In the genomic region with DNA sequence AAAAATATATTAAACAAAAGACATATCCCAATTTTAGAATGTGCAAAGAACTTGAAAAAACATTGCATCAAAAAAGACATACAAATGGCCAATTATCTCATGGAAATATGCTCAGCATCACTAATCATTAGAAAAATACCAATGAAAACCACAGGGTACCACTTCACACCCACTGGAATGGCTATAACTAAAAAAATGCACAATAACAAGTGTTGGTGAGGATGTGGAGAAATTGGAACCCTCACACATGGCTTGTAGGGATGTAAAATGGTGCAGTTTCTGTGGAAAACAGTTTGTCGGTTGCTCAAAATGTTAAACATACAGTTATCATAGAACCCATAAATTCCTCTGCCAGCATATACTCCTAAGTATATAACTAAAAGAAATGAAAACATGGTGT, we compare ENCODE assay signal across 11 cellular contexts. TPM values are rescaled to one million over a fixed set of nuclear protein-coding genes. Genes with fewer than 3 reads are reported as not detected.
DNase-seq lines count a peak whose midpoint lies in the region; ATAC-seq, FAIRE-seq and TF ChIP-seq lines count a peak whose summit lies in the region.
"Had no signal": no experiment of that assay in that cellular context is flagged by ENCODE, and none has a peak within 500 bp of the region (broad histone marks: within the 10 kb centered on the region; RNA-seq: fewer than 3 reads in every experiment).

No MANE protein-coding gene starts in this region.

- no peak overlapping the region for H2BK120ac ChIP-seq in trophoblast cell (ENCODE audit: insufficient read depth, low read length, poor library complexity)

- H4K8ac ChIP-seq in trophoblast cell (ENCODE audit: low read depth, low read length) = peak overlapping the region; percentile 97

- H3K4ac ChIP-seq in trophoblast cell (ENCODE audit: low read depth, low read length) = no peak overlapping the region

- peak overlapping the region; percentile 98 for H3K4me3 Mint-ChIP-seq in GM23338

- intact Hi-C loops in endothelial cell of umbilical vein (cut with micrococcal nuclease) = no loop called here

- peaks cover 22% of the 10 kb centered on the region for H3K27me3 Mint-ChIP-seq in GM23338 (ENCODE audit: insufficient read depth, low read depth, poor library complexity)

- H3K27me3 ChIP-seq in GM23338 (ENCODE audit: insufficient read depth) = peaks cover 21% of the 10 kb centered on the region
- H3K27me3 ChIP-seq in endothelial cell of umbilical vein (ENCODE audit: control insufficient read depth in 2 of 2, insufficient read depth in 2 of 2, low read length in 2 of 2) = no peaks in the 10 kb centered on the region
- no peaks in the 10 kb centered on the region for H3K27me3 ChIP-seq in trophoblast cell (ENCODE audit: insufficient read depth, low read length)

- H3K27ac Mint-ChIP-seq in GM23338 = no peak overlapping the region

- CTCF ChIA-PET in endothelial cell of umbilical vein (lab: Charles Lee) = no interaction called here

- peaks cover 8% of the 10 kb centered on the region for H3K79me1 ChIP-seq in trophoblast cell (ENCODE audit: low read length)

- TF ChIP-seq POLR2A in endothelial cell of umbilical vein (IDR thresholded peaks at IDR 0.05; ENCODE audit: low read depth, low read length) = no peak

- H4K20me1 ChIP-seq in GM23338 (replicated peaks; ENCODE audit: insufficient read depth) = no peaks in the 10 kb centered on the region
- H4K20me1 ChIP-seq in endothelial cell of umbilical vein (replicated peaks; ENCODE audit: control insufficient read depth, extremely low read depth, insufficient read depth, low read length) = no peaks in the 10 kb centered on the region

- no peak overlapping the region for H3K18ac ChIP-seq in trophoblast cell (ENCODE audit: low read length)

- H3K9me1 ChIP-seq in endothelial cell of umbilical vein (replicated peaks; ENCODE audit: control insufficient read depth, extremely low read depth, insufficient read depth, low read length) = no peaks in the 10 kb centered on the region

- peaks cover 3% of the 10 kb centered on the region for H3K4me1 Mint-ChIP-seq in GM23338

- H2AFZ ChIP-seq in GM23338 = peak overlapping the region; percentile 33
- H2AFZ ChIP-seq in endothelial cell of umbilical vein (ENCODE audit: low read depth, low read length) = peak overlapping the region; percentile 69
- peak overlapping the region; percentile 73 for H2AFZ ChIP-seq in trophoblast cell (ENCODE audit: insufficient read depth, low read length, poor library complexity)

- no peak for FAIRE-seq in endothelial cell of umbilical vein (lab: Jason Lieb, UNC)

- H3F3A ChIP-seq in GM23338 (replicated peaks; ENCODE audit: low read depth) = no peaks in the 10 kb centered on the region; the same call in 1 of the 2 replicates

- no peak for DNase-seq in GM23338 (ENCODE audit: low spot score)
- no peak for DNase-seq in SK-N-MC (ENCODE audit: low read depth, low spot score)
- DNase-seq in endothelial cell of umbilical vein (ENCODE audit: low read depth, low spot score) = no peak
- DNase-seq in trophoblast cell = no peak
- no peak for DNase-seq in cerebellar cortex (ENCODE audit: low spot score)
- DNase-seq in SW480 (ENCODE audit: low spot score) = no peak

- ATAC-seq in GM23338 (no peak), HG02623 (IDR thresholded peaks at IDR 0.05; ENCODE audit: unreplicated experiment) (no peak)

- POLR2A ChIA-PET in endothelial cell of umbilical vein (lab: Charles Lee) = no interaction called here

- H3K9me3 Mint-ChIP-seq in GM23338 = peaks cover 2% of the 10 kb centered on the region; the same call in 2 of the 3 replicates

- peaks cover 18% of the 10 kb centered on the region for H3K36me3 Mint-ChIP-seq in GM23338 (ENCODE audit: low read depth)

- H2BK5ac ChIP-seq in trophoblast cell (ENCODE audit: low read depth, low read length, poor library complexity) = no peak overlapping the region

- H3K4me3 ChIP-seq in GM23338 (no peak overlapping the region), SK-N-MC (no peak overlapping the region), endothelial cell of umbilical vein (replicated peaks in 1 of 3; ENCODE audit: insufficient read depth in 1 of 3, low read depth in 1 of 3, low read length in 3 of 3) (no peak overlapping the region), trophoblast cell (ENCODE audit: low read depth, low read length) (no peak overlapping the region)
- H3K4me3 ChIP-seq: lung had no signal

- no peak overlapping the region for H3K27ac ChIP-seq in GM23338 (ENCODE audit: low read depth)
- 0 out of 2 replicates have a peak overlapping the region, but pooled peaks have one; percentile 22 for H3K27ac ChIP-seq in SK-N-MC
- H3K27ac ChIP-seq in endothelial cell of umbilical vein (ENCODE audit: insufficient read depth, low read depth, low read length) = no peak overlapping the region
- H3K27ac ChIP-seq in trophoblast cell (ENCODE audit: low read depth, low read length) = no peak overlapping the region

- H3K9me2 ChIP-seq in GM23338 (ENCODE audit: insufficient read depth) = no peaks in the 10 kb centered on the region

- H4K12ac ChIP-seq in trophoblast cell (ENCODE audit: low read depth, low read length) = no peak overlapping the region

- no peaks in the 10 kb centered on the region; the same call in 1 of the 2 replicates for H3K9me3 ChIP-seq in SK-N-MC (ENCODE audit: low read depth, low read length)
- H3K9me3 ChIP-seq in endothelial cell of umbilical vein (replicated peaks; ENCODE audit: control insufficient read depth, insufficient read depth, low read length) = no peaks in the 10 kb centered on the region
- H3K9me3 ChIP-seq in trophoblast cell (ENCODE audit: insufficient read depth, low read depth, low read length) = no peaks in the 10 kb centered on the region

- TF ChIP-seq CTCF in GM23338 (conservative IDR thresholded peaks at IDR 0.05; ENCODE audit: low read depth in 2 of 2) = no peak
- TF ChIP-seq CTCF in endothelial cell of umbilical vein (IDR thresholded peaks at IDR 0.05; ENCODE audit: extremely low read depth in 1 of 2, insufficient read depth in 1 of 2, low read depth in 1 of 2, low read length in 2 of 2) = no peak

- no peak overlapping the region for H2BK12ac ChIP-seq in trophoblast cell (ENCODE audit: low read length)

- no peak overlapping the region for H4K91ac ChIP-seq in trophoblast cell (ENCODE audit: low read depth, low read length)

- no peak overlapping the region for H3K9ac ChIP-seq in SK-N-MC (ENCODE audit: insufficient read length)
- no peak overlapping the region for H3K9ac ChIP-seq in endothelial cell of umbilical vein (replicated peaks; ENCODE audit: extremely low read depth, insufficient read depth, low read length)
- no peak overlapping the region for H3K9ac ChIP-seq in trophoblast cell (ENCODE audit: low read length)

- H3K36me3 ChIP-seq in GM23338 (ENCODE audit: insufficient read depth) (peaks cover 13% of the 10 kb centered on the region; the same call in 1 of the 2 replicates), SK-N-MC (ENCODE audit: insufficient read depth, low read length) (peaks cover 17% of the 10 kb centered on the region), endothelial cell of umbilical vein (ENCODE audit: control insufficient read depth in 2 of 2, extremely low read depth in 1 of 2, insufficient read depth in 2 of 2, low read length in 2 of 2) (peaks cover 7 to 15% of the 10 kb centered on the region in 2 experiments), trophoblast cell (ENCODE audit: control insufficient read depth in 1 of 2, insufficient read depth in 2 of 2, low read length in 2 of 2) (peaks cover 17 to 20% of the 10 kb centered on the region in 2 experiments)

- H3K79me2 ChIP-seq in GM23338 (replicated peaks; ENCODE audit: insufficient read depth) (peaks cover 16% of the 10 kb centered on the region), endothelial cell of umbilical vein (ENCODE audit: control insufficient read depth, insufficient read depth, low read length) (peaks cover 13% of the 10 kb centered on the region), trophoblast cell (ENCODE audit: control insufficient read depth, insufficient read depth, low read length, poor library complexity) (peaks cover 4% of the 10 kb centered on the region)

- WGBS in trophoblast cell (ENCODE audit: extremely low coverage, insufficient coverage, insufficient read length) = no CpG with 5 or more reads among the region's 1 CpG

- H3K4me1 ChIP-seq in GM23338 (ENCODE audit: insufficient read depth) = peaks cover 4% of the 10 kb centered on the region
- peaks cover 2% of the 10 kb centered on the region for H3K4me1 ChIP-seq in endothelial cell of umbilical vein (ENCODE audit: control insufficient read depth, extremely low read depth, insufficient read depth, low read length)
- H3K4me1 ChIP-seq in trophoblast cell (ENCODE audit: control insufficient read depth in 1 of 2, insufficient read depth in 2 of 2, low read length in 2 of 2) = peaks cover 2 to 6% of the 10 kb centered on the region in 2 experiments

- H3K23ac ChIP-seq in trophoblast cell (ENCODE audit: low read length) = no peak overlapping the region

- no peak overlapping the region for H2AK5ac ChIP-seq in trophoblast cell (ENCODE audit: low read length)

- H3K4me2 ChIP-seq in GM23338 (no peak overlapping the region), endothelial cell of umbilical vein (ENCODE audit: insufficient read depth, low read length) (no peak overlapping the region), trophoblast cell (ENCODE audit: low read length) (no peak overlapping the region)

- no TSS peak for BruUV-seq in endothelial cell of umbilical vein (replicated peaks; lab: Mats Ljungman, UMichigan)

- no peak overlapping the region for H3K14ac ChIP-seq in trophoblast cell (ENCODE audit: low read length)

- dilution Hi-C loops in endothelial cell of umbilical vein (cut with MboI; ENCODE audit: extremely low pct_ligation_motif_present, low sequenced_read_pairs) = no loop called here

RNA-seq across cellular contexts. Expression of gene PSMB6, which starts 0.8 kb away (rescaled TPM):
- 266 and 302 TPM in 2 replicates for total RNA-seq in GM23338 (2014; rRNA removed; shearing (Covaris generic))
- 465 and 502 TPM in 2 replicates for polyA plus RNA-seq in GM23338 (2016; fragmentation: Nextera tagmentation; extraction: Ambion mirVana)
- 203 and 214 TPM in 2 replicates for total RNA-seq in endothelial cell of umbilical vein
- 598 and 599 TPM in 2 replicates for polyA plus RNA-seq in endothelial cell of umbilical vein
- polyA plus RNA-seq in endothelial cell of umbilical vein (2011; cell fraction: cytosol; rRNA removed) = 453 and 563 TPM in 2 replicates
- polyA plus RNA-seq in endothelial cell of umbilical vein (2011; cell fraction: nucleus; rRNA removed) = 167 and 171 TPM in 2 replicates
- 246 and 258 TPM in 2 replicates for polyA plus RNA-seq in endothelial cell of umbilical vein (2012)
- polyA minus RNA-seq in endothelial cell of umbilical vein = 280 and 295 TPM in 2 replicates
- polyA minus RNA-seq in endothelial cell of umbilical vein (2011; cell fraction: cytosol; rRNA and poly(A)+ RNA removed) = 99.4 TPM
- polyA minus RNA-seq in endothelial cell of umbilical vein (2011; cell fraction: nucleus; rRNA and poly(A)+ RNA removed) = 27.7 and 43.7 TPM in 2 replicates
- 295 and 308 TPM in 2 replicates for polyA plus RNA-seq in trophoblast cell (2013)

RNA-seq across cellular contexts. Expression of gene GLTPD2, which starts 6.4 kb away (rescaled TPM):
- total RNA-seq in GM23338 (2014; rRNA removed; shearing (Covaris generic)) = 1.3 TPM in 1 of 2 replicates, not detected in the other
- polyA plus RNA-seq in GM23338 (2016; fragmentation: Nextera tagmentation; extraction: Ambion mirVana) (0.33 and 0.47 TPM in 2 replicates), endothelial cell of umbilical vein (not detected in 2 replicates)
- not detected in 2 replicates for total RNA-seq in endothelial cell of umbilical vein
- not detected in 2 replicates for polyA plus RNA-seq in endothelial cell of umbilical vein (2011; cell fraction: cytosol; rRNA removed)
- polyA plus RNA-seq in endothelial cell of umbilical vein (2011; cell fraction: nucleus; rRNA removed) = not detected in 2 replicates
- polyA plus RNA-seq in endothelial cell of umbilical vein (2012) = not detected in 2 replicates
- polyA minus RNA-seq in endothelial cell of umbilical vein = not detected in 2 replicates
- not detected for polyA minus RNA-seq in endothelial cell of umbilical vein (2011; cell fraction: cytosol; rRNA and poly(A)+ RNA removed)
- polyA minus RNA-seq in endothelial cell of umbilical vein (2011; cell fraction: nucleus; rRNA and poly(A)+ RNA removed) = not detected in 2 replicates
- polyA plus RNA-seq in trophoblast cell (2013) = 0.26 and 0.31 TPM in 2 replicates
- total RNA-seq: H4; M059J; T-helper 1 cell treated with Interleukin-12 subunit alpha and Interleukin-12 subunit beta and Interleukin-4 antibody, amounts not matched to agents 30 ng/mL and 1 ng/mL, for 36 hours had no signal

RNA-seq across cellular contexts. Expression of gene VMO1, which starts 9.0 kb away (rescaled TPM):
- 0.38 TPM in 1 of 2 replicates, not detected in the other for total RNA-seq in GM23338 (2014; rRNA removed; shearing (Covaris generic))
- polyA plus RNA-seq in GM23338 (2016; fragmentation: Nextera tagmentation; extraction: Ambion mirVana) (0.40 and 0.47 TPM in 2 replicates), endothelial cell of umbilical vein (0.23 and 0.27 TPM in 2 replicates)
- total RNA-seq in endothelial cell of umbilical vein = not detected in 2 replicates
- polyA plus RNA-seq in endothelial cell of umbilical vein (2011; cell fraction: cytosol; rRNA removed) = 0.20 and 0.25 TPM in 2 replicates
- 0.21 TPM in 1 of 2 replicates, not detected in the other for polyA plus RNA-seq in endothelial cell of umbilical vein (2011; cell fraction: nucleus; rRNA removed)
- not detected in 2 replicates for polyA plus RNA-seq in endothelial cell of umbilical vein (2012)
- polyA minus RNA-seq in endothelial cell of umbilical vein = not detected in 2 replicates
- polyA minus RNA-seq in endothelial cell of umbilical vein (2011; cell fraction: cytosol; rRNA and poly(A)+ RNA removed) = not detected
- polyA minus RNA-seq in endothelial cell of umbilical vein (2011; cell fraction: nucleus; rRNA and poly(A)+ RNA removed) = not detected in 2 replicates
- 0.47 and 0.77 TPM in 2 replicates for polyA plus RNA-seq in trophoblast cell (2013)
- total RNA-seq: H4 had no signal

RNA-seq across cellular contexts. Expression of gene PLD2, which starts 11.8 kb away (rescaled TPM):
- 49.9 and 55.9 TPM in 2 replicates for total RNA-seq in GM23338 (2014; rRNA removed; shearing (Covaris generic))
- 20.2 and 22.1 TPM in 2 replicates for polyA plus RNA-seq in GM23338 (2016; fragmentation: Nextera tagmentation; extraction: Ambion mirVana)
- total RNA-seq in endothelial cell of umbilical vein = 52.3 and 58.7 TPM in 2 replicates
- 53.6 and 54.7 TPM in 2 replicates for polyA plus RNA-seq in endothelial cell of umbilical vein
- polyA plus RNA-seq in endothelial cell of umbilical vein (2011; cell fraction: cytosol; rRNA removed) = 28.9 and 33.6 TPM in 2 replicates
- 204 and 211 TPM in 2 replicates for polyA plus RNA-seq in endothelial cell of umbilical vein (2011; cell fraction: nucleus; rRNA removed)
- 38.4 and 55.9 TPM in 2 replicates for polyA plus RNA-seq in endothelial cell of umbilical vein (2012)
- polyA minus RNA-seq in endothelial cell of umbilical vein = 51.6 and 55.9 TPM in 2 replicates
- polyA minus RNA-seq in endothelial cell of umbilical vein (2011; cell fraction: cytosol; rRNA and poly(A)+ RNA removed) = 12.4 TPM
- polyA minus RNA-seq in endothelial cell of umbilical vein (2011; cell fraction: nucleus; rRNA and poly(A)+ RNA removed) = 55.0 and 55.8 TPM in 2 replicates
- polyA plus RNA-seq in trophoblast cell (2013) = 40.7 and 43.6 TPM in 2 replicates
